Comparison of ENCODE assay signal across 1 cellular context in genomic region chr19:11639602-11640471, GRCh38.
TF ChIP-seq lines count a peak whose summit lies in the region.

No MANE protein-coding gene starts in this region.

TF ChIP-seq in K562, 482 proteins besides CTCF, POLR2A, EP300 and RAD21 (continued from another document and continues in another):
- TF ChIP-seq MITF (IDR thresholded peaks at IDR 0.05) (no peak), E4F1 (CRISPR knock-in tag; IDR thresholded peaks at IDR 0.05; ENCODE audit: borderline replicate concordance) (no peak), ZNF232 (CRISPR knock-in tag; IDR thresholded peaks at IDR 0.05) (no peak), PHB (CRISPR knock-in tag; IDR thresholded peaks at IDR 0.05) (no peak), ZNF785 (CRISPR knock-in tag; IDR thresholded peaks at IDR 0.05) (no peak), NCOR1 (IDR thresholded peaks at IDR 0.05) (no peak), ATF6 (CRISPR knock-in tag; IDR thresholded peaks at IDR 0.05) (no peak), HOXB6 (CRISPR knock-in tag; IDR thresholded peaks at IDR 0.05; ENCODE audit: borderline replicate concordance) (no peak), LCOR (CRISPR knock-in tag; IDR thresholded peaks at IDR 0.05) (0 out of 2 replicates have a peak, but pooled peaks have one; percentile 54), ZNF398 (CRISPR knock-in tag; IDR thresholded peaks at IDR 0.05) (no peak), RBM17 (IDR thresholded peaks at IDR 0.05; ENCODE audit: borderline replicate concordance, low read depth, low read length) (no peak), CC2D1A (IDR thresholded peaks at IDR 0.05) (peak; percentile 90; the same call in 1 of the 2 replicates), ATF7 (IDR thresholded peaks at IDR 0.05) (peak; percentile 51; the same call in 1 of the 2 replicates), TCF15 (CRISPR knock-in tag; IDR thresholded peaks at IDR 0.05) (no peak), ZNF184 (CRISPR knock-in tag; IDR thresholded peaks at IDR 0.05) (no peak), NONO (IDR thresholded peaks at IDR 0.05; ENCODE audit: low read depth in 2 of 2, low read length in 1 of 2) (no peak), CXXC5 (CRISPR knock-in tag; IDR thresholded peaks at IDR 0.05) (peak; percentile 64), ZSCAN32 (CRISPR knock-in tag; IDR thresholded peaks at IDR 0.05) (no peak), RHOXF2B (CRISPR knock-in tag; conservative IDR thresholded peaks at IDR 0.05) (no peak), PYGO2 (tag; IDR thresholded peaks at IDR 0.05) (no peak), ZNF551 (CRISPR knock-in tag; IDR thresholded peaks at IDR 0.05) (no peak), ARID2 (IDR thresholded peaks at IDR 0.05) (no peak), MTA2 (IDR thresholded peaks at IDR 0.05; ENCODE audit: low read depth) (no peak), GABPA (tag; conservative IDR thresholded peaks at IDR 0.05; ENCODE audit: low read depth) (no peak), ZFP36 (IDR thresholded peaks at IDR 0.05; ENCODE audit: low read depth, low read length, partially characterized antibody) (no peak), SRSF9 (IDR thresholded peaks at IDR 0.05; ENCODE audit: borderline replicate concordance, low read depth, low read length) (no peak), BCOR (IDR thresholded peaks at IDR 0.05) (0 out of 2 replicates have a peak, but pooled peaks have one; percentile 45), CSDE1 (IDR thresholded peaks at IDR 0.05) (no peak), STAT5A (IDR thresholded peaks at IDR 0.05; ENCODE audit: borderline replicate concordance, low read length) (no peak), NCOA4 (IDR thresholded peaks at IDR 0.05; ENCODE audit: partially characterized antibody) (no peak), CEBPB (tag; IDR thresholded peaks at IDR 0.05) (no peak), PHB2 (IDR thresholded peaks at IDR 0.05; ENCODE audit: low read depth) (no peak), ZNF431 (CRISPR knock-in tag; IDR thresholded peaks at IDR 0.05) (no peak), CBX8 (IDR thresholded peaks at IDR 0.05; ENCODE audit: borderline replicate concordance, extremely low read depth, low read depth, low read length, poor library complexity, severe bottlenecking) (no peak), MYNN (IDR thresholded peaks at IDR 0.05) (no peak), MYNN (CRISPR knock-in tag; IDR thresholded peaks at IDR 0.05) (no peak), RBM34 (IDR thresholded peaks at IDR 0.05; ENCODE audit: borderline replicate concordance, insufficient read depth, low read length) (no peak), NFATC3 (IDR thresholded peaks at IDR 0.05) (no peak), SIN3A (IDR thresholded peaks at IDR 0.05; ENCODE audit: borderline replicate concordance in 2 of 2, control insufficient read depth in 1 of 2, low read depth in 2 of 2, low read length in 2 of 2) (peak; percentile 31 to 68; a peak in 1 of 4 replicates), FUS (optimal IDR thresholded peaks at IDR 0.05; ENCODE audit: low read depth, low read length) (no peak), ZNF12 (CRISPR knock-in tag; IDR thresholded peaks at IDR 0.05) (no peak; the same call in 1 of the 2 replicates), IRF1 (CRISPR knock-in tag; IDR thresholded peaks at IDR 0.05; ENCODE audit: borderline replicate concordance) (no peak), DEAF1 (CRISPR knock-in tag; IDR thresholded peaks at IDR 0.05) (no peak), ZNF79 (CRISPR knock-in tag; IDR thresholded peaks at IDR 0.05; ENCODE audit: low read depth) (no peak), NRF1 (conservative IDR thresholded peaks at IDR 0.05 in 1 of 2, IDR thresholded peaks at IDR 0.05 in 1 of 2) (peak; percentile 40 to 51; a peak in 3 of 4 replicates), PCBP1 (IDR thresholded peaks at IDR 0.05; ENCODE audit: low read depth, low read length, poor library complexity, severe bottlenecking) (no peak), TEAD4 (IDR thresholded peaks at IDR 0.05; ENCODE audit: low read length) (no peak), TEAD4 (CRISPR knock-in tag; IDR thresholded peaks at IDR 0.05; ENCODE audit: borderline replicate concordance) (no peak), MCM3 (IDR thresholded peaks at IDR 0.05) (no peak), RUNX1 (IDR thresholded peaks at IDR 0.05; ENCODE audit: low read depth) (no peak), KLF10 (CRISPR knock-in tag; IDR thresholded peaks at IDR 0.05) (no peak), GTF2E2 (tag; IDR thresholded peaks at IDR 0.05) (no peak), U2AF1 (optimal IDR thresholded peaks at IDR 0.05; ENCODE audit: low read depth, low read length) (no peak), MAFG (tag; conservative IDR thresholded peaks at IDR 0.05) (no peak), EZH2 (IDR thresholded peaks at IDR 0.05; ENCODE audit: borderline replicate concordance, low read depth, low read length) (no peak), RBFOX2 (IDR thresholded peaks at IDR 0.05; ENCODE audit: low read depth, low read length) (peak; percentile 91), ZNF583 (CRISPR knock-in tag; IDR thresholded peaks at IDR 0.05) (no peak), PCBP2 (IDR thresholded peaks at IDR 0.05; ENCODE audit: low read depth, low read length, poor library complexity, severe bottlenecking) (no peak), PHTF2 (CRISPR knock-in tag; IDR thresholded peaks at IDR 0.05) (no peak), TEAD1 (CRISPR knock-in tag; IDR thresholded peaks at IDR 0.05) (no peak), ZNF23 (CRISPR knock-in tag; IDR thresholded peaks at IDR 0.05) (no peak), GABPB1 (CRISPR knock-in tag; IDR thresholded peaks at IDR 0.05) (peak; percentile 52; the same call in 1 of the 2 replicates), ZBTB33 (CRISPR knock-in tag; IDR thresholded peaks at IDR 0.05) (no peak), ZBTB26 (CRISPR knock-in tag; IDR thresholded peaks at IDR 0.05) (no peak), FOXM1 (IDR thresholded peaks at IDR 0.05; ENCODE audit: low read depth) (no peak), FOXM1 (CRISPR knock-in tag; IDR thresholded peaks at IDR 0.05; ENCODE audit: low read depth) (no peak), ATF3 (IDR thresholded peaks at IDR 0.05) (no peak), ATF3 (CRISPR knock-in tag; conservative IDR thresholded peaks at IDR 0.05) (0 out of 2 replicates have a peak, but pooled peaks have one; percentile 44)
